In the genomic region with DNA sequence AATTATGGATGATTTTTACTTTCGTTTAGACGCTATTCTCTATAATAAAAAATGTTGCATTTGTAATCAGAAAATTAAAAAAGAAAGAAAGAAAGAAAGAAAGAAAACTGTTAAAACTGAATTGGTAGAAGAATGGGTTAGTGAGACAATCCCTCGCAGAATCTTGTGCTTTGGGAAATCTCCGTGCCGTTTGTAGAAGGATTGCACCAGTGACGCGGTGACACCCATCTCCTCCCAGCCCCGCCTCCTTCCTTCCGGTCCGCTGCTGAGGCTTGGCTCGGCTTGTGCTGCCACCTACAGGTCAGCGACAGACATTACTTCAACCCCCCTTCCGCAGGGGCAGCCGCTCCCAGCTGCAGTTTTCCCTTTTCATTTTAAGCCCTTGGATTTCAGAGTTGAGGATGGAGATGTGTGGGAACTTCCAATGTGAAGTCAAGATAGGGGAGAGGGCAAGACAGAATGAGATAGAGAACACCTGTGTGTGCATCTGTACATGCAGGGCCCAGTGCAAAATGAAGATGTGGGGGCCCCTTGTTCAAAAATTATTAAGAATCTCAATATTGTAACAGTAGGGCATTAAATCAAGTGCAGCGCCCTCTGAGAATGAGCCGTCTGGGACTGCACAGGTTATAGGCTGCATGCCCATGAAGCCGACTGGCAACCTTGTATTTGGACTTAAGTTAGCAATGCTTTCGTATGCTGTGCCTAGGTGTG, we compare ENCODE assay signal across 8 cellular contexts. TPM values are rescaled to one million over a fixed set of nuclear protein-coding genes. Genes with fewer than 3 reads are reported as not detected.
DNase-seq lines count a peak whose midpoint lies in the region; ATAC-seq, FAIRE-seq and TF ChIP-seq lines count a peak whose summit lies in the region.

No MANE protein-coding gene starts in this region.

- H3K4me3 ChIP-seq in right lobe of liver: peak overlapping the region; percentile 17 to 44 (median 27)

- H3K4me1 Mint-ChIP-seq in activated CD4-positive, alpha-beta T cell treated with anti-CD3 and anti-CD28 coated beads, Interleukin-2, amount 10 ng/mL, durations not matched to agents 7 days and 5 days: peaks cover 9% of the 10 kb centered on the region
- H3K4me1 Mint-ChIP-seq in dendritic cell treated with granulocyte-macrophage colony-stimulating factor and Interleukin-4, amounts not matched to agents 40 ng/mL and 50 ng/mL, for 4 days (ENCODE audit: low read depth): peaks cover 29% of the 10 kb centered on the region

- H3K4me1 ChIP-seq in right lobe of liver: peaks cover 0 to 6% (median 0%) of the 10 kb centered on the region in 4 donors

- H3K27me3 Mint-ChIP-seq in activated CD4-positive, alpha-beta T cell treated with anti-CD3 and anti-CD28 coated beads, Interleukin-2, amount 10 ng/mL, durations not matched to agents 7 days and 5 days: peaks cover 7% of the 10 kb centered on the region
- peaks cover 26% of the 10 kb centered on the region for H3K27me3 Mint-ChIP-seq in dendritic cell treated with granulocyte-macrophage colony-stimulating factor and Interleukin-4, amounts not matched to agents 40 ng/mL and 50 ng/mL, for 4 days

- 6% methylated on average over 18 of the region's 18 CpGs for whole genome bisulfite sequencing in right lobe of liver (ENCODE audit: insufficient coverage, low coverage, low lambda C conversion rate, missing lambda C conversion rate)

- TF ChIP-seq CTCF in right lobe of liver (IDR thresholded peaks at IDR 0.05): peak; percentile 92 to 97 (median 96)

- peak; percentile 100 for FAIRE-seq in GM12891 (lab: Jason Lieb, UNC)

- no peaks in the 10 kb centered on the region for H3K9me3 Mint-ChIP-seq in activated CD4-positive, alpha-beta T cell treated with anti-CD3 and anti-CD28 coated beads, Interleukin-2, amount 10 ng/mL, durations not matched to agents 7 days and 5 days
- no peaks in the 10 kb centered on the region for H3K9me3 Mint-ChIP-seq in dendritic cell treated with granulocyte-macrophage colony-stimulating factor and Interleukin-4, amounts not matched to agents 40 ng/mL and 50 ng/mL, for 4 days

- peak overlapping the region; percentile 85 for H3K27ac Mint-ChIP-seq in activated CD4-positive, alpha-beta T cell treated with anti-CD3 and anti-CD28 coated beads, Interleukin-2, amount 10 ng/mL, durations not matched to agents 7 days and 5 days
- peak overlapping the region; percentile 87 for H3K27ac Mint-ChIP-seq in dendritic cell treated with granulocyte-macrophage colony-stimulating factor and Interleukin-4, amounts not matched to agents 40 ng/mL and 50 ng/mL, for 4 days

- H3K27me3 ChIP-seq in right lobe of liver: no peaks in the 10 kb centered on the region

- intact Hi-C loops in dendritic cell treated with granulocyte-macrophage colony-stimulating factor and Interleukin-4, amounts not matched to agents 40 ng/mL and 50 ng/mL, for 4 days (cut with micrococcal nuclease): loop anchor here (1.0 to 5.0 kb wide), 4 partner anchors 66 to 431 kb away; a partner anchor contains a TSS
- intact Hi-C loops in right lobe of liver (cut with DNase I): loop anchor here (10.0 kb wide), 3 partner anchors 103 to 193 kb away; no protein-coding TSS in a partner anchor

- H3K27ac ChIP-seq in right lobe of liver: peak overlapping the region in 1 of 3 donors; percentile 16

- ATAC-seq in HG03442 (IDR thresholded peaks at IDR 0.05; ENCODE audit: unreplicated experiment) (peak; percentile 66), right lobe of liver (peak; percentile 99 to 100 (median 100)), HG03571 (IDR thresholded peaks at IDR 0.05; ENCODE audit: unreplicated experiment) (no peak)

- DNase-seq in GM12891 (ENCODE audit: insufficient read length, low spot score) (peak; percentile 91), NCI-H69 (lab: John Stamatoyannopoulos, UW) (peak; percentile 90), right lobe of liver (peak; percentile 90 to 93 (median 92))
- peak; percentile 93 for DNase-seq in activated CD4-positive, alpha-beta T cell treated with anti-CD3 and anti-CD28 coated beads, Interleukin-2, amount 10 ng/mL, durations not matched to agents 7 days and 5 days
- peak; percentile 91 for DNase-seq in stimulated activated CD4-positive, alpha-beta T cell treated with anti-CD3 and anti-CD28 coated beads, Interleukin-4, amount 100 ng/mL, for 1 hour

- CTCF ChIA-PET in activated CD4-positive, alpha-beta T cell treated with anti-CD3 and anti-CD28 coated beads, Interleukin-2, amount 10 ng/mL, durations not matched to agents 7 days and 5 days (lab: Charles Lee): interaction anchor here (0.6 to 3.4 kb wide), 41 partner anchors 8 to 589 kb away, joined by 3 to 22 read pairs (median 4); a partner anchor contains a TSS

- H3K36me3 ChIP-seq in right lobe of liver: no peaks in the 10 kb centered on the region

- no peak for TF ChIP-seq POLR2A in GM12891 (IDR thresholded peaks at IDR 0.05; ENCODE audit: low read depth, low read length)
- TF ChIP-seq POLR2A in right lobe of liver (IDR thresholded peaks at IDR 0.05): no peak

- H3K9me3 ChIP-seq in right lobe of liver: no peaks in the 10 kb centered on the region

- peak overlapping the region; percentile 69 for H3K4me3 Mint-ChIP-seq in activated CD4-positive, alpha-beta T cell treated with anti-CD3 and anti-CD28 coated beads, Interleukin-2, amount 10 ng/mL, durations not matched to agents 7 days and 5 days
- H3K4me3 Mint-ChIP-seq in dendritic cell treated with granulocyte-macrophage colony-stimulating factor and Interleukin-4, amounts not matched to agents 40 ng/mL and 50 ng/mL, for 4 days: peak overlapping the region; percentile 74

- POLR2A ChIA-PET in activated CD4-positive, alpha-beta T cell treated with anti-CD3 and anti-CD28 coated beads, Interleukin-2, amount 10 ng/mL, durations not matched to agents 7 days and 5 days (lab: Charles Lee): no interaction called here

- no peaks in the 10 kb centered on the region for H3K36me3 Mint-ChIP-seq in activated CD4-positive, alpha-beta T cell treated with anti-CD3 and anti-CD28 coated beads, Interleukin-2, amount 10 ng/mL, durations not matched to agents 7 days and 5 days (ENCODE audit: low read depth)
- no peaks in the 10 kb centered on the region for H3K36me3 Mint-ChIP-seq in dendritic cell treated with granulocyte-macrophage colony-stimulating factor and Interleukin-4, amounts not matched to agents 40 ng/mL and 50 ng/mL, for 4 days (ENCODE audit: low read depth)

TF ChIP-seq in GM12891, 5 proteins besides CTCF, POLR2A, EP300 and RAD21:
- TF ChIP-seq POU2F2 (IDR thresholded peaks at IDR 0.05; ENCODE audit: low read depth, low read length): no peak
- TF ChIP-seq TAF1 (IDR thresholded peaks at IDR 0.05; ENCODE audit: low read depth, low read length): no peak
- TF ChIP-seq POLR2AphosphoS5 (IDR thresholded peaks at IDR 0.05; ENCODE audit: low read depth, low read length): no peak
- TF ChIP-seq PAX5 (IDR thresholded peaks at IDR 0.05; ENCODE audit: insufficient read depth, low read length, severe bottlenecking): no peak

RNA-seq across cellular contexts. Expression of a gene that starts 41.1 kb away (rescaled TPM):
- 6.8 TPM for polyA plus RNA-seq in GM12891 (2012; ENCODE audit: low read depth, missing spikeins)
- 1 to 10 TPM; 2.4 to 3.4 TPM for total RNA-seq in activated CD4-positive, alpha-beta T cell treated with anti-CD3 and anti-CD28 coated beads, Interleukin-2, amount 10 ng/mL, durations not matched to agents 7 days and 5 days
- 100 to 1,000 TPM; 223 to 355 (median 321) TPM for total RNA-seq in right lobe of liver

RNA-seq across cellular contexts. Expression of a gene that starts 41.4 kb away (rescaled TPM):
- 15.9 TPM for polyA plus RNA-seq in GM12891 (2012; ENCODE audit: low read depth, missing spikeins)
- total RNA-seq in activated CD4-positive, alpha-beta T cell treated with anti-CD3 and anti-CD28 coated beads, Interleukin-2, amount 10 ng/mL, durations not matched to agents 7 days and 5 days: 10 to 100 TPM; 15.6 to 18.8 TPM
- 100 to 1,000 TPM; 153 to 301 (median 214) TPM for total RNA-seq in right lobe of liver

Comparison
In these comparisons a context has a peak if more than half of its experiments do, and no peak if none do; other contexts are left out.
1. RNA of a gene that starts 41.1 kb away (total RNA-seq): 223 to 355 TPM in right lobe of liver; 2.4 to 3.4 TPM in activated CD4-positive, alpha-beta T cell treated with anti-CD3 and anti-CD28 coated beads, Interleukin-2, amount 10 ng/mL, durations not matched to agents 7 days and 5 days; every median in the first group is over 10 times any median in the second.
2. RNA of a gene that starts 41.4 kb away (total RNA-seq): 153 to 301 TPM in right lobe of liver; 15.6 to 18.8 TPM in activated CD4-positive, alpha-beta T cell treated with anti-CD3 and anti-CD28 coated beads, Interleukin-2, amount 10 ng/mL, durations not matched to agents 7 days and 5 days; every median in the first group is over 4 times any median in the second.
3. Peak in every context shown above with its lines, with median percentiles within 50 percentile points of each other: DNase-seq.